In the genomic region with DNA sequence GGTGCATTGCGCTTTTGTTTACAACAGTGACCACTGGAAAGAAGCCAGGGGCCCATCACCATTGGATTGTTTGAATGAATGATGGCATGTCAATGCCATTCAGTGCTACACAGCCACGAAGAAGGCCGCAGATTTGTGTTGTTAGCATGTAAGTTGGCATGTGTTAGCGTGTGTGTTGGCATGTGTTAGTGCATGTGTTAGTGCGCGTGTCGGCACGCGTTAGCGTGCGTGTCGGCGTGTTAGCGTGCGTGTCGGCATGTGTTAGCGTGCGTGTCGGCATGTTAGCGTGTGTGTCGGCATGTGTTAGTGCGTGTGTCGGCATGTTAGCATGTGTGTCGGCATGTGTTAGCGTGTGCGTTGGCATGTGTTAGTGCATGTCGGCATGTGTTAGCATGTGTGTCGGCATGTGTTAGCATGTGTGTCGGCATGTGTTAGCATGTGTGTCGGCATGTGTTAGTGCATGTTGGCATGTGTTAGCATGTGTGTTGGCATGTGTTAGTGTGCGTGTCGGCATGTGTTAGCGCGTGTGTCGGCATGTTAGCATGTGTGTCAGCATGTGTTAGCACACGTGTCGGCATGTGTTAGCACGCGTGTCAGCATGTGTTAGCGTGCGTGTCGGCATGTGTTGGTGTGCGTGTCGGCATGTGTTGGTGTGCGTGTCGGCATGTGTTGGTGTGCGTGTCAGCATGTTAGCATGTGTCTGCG, we compare ENCODE assay signal across 19 cellular contexts. TPM values are rescaled to one million over a fixed set of nuclear protein-coding genes. Genes with fewer than 3 reads are reported as not detected.
"Had no signal": no experiment of that assay in that cellular context is flagged by ENCODE, and none has a peak within 500 bp of the region (broad histone marks: within the 10 kb centered on the region; RNA-seq: fewer than 3 reads in every experiment).

No MANE protein-coding gene starts in this region.

- H3K27ac ChIP-seq: foreskin keratinocyte, left lung, tibial artery had no signal

- H3K36me3 Mint-ChIP-seq: activated naive CD8-positive, alpha-beta T cell had no signal

- H3K36me3 ChIP-seq: left lung, tibial artery had no signal

- ATAC-seq: foreskin keratinocyte; left lung; stimulated activated naive CD8-positive, alpha-beta T cell treated with anti-CD3 and anti-CD28 coated beads, Interleukin-15, Interleukin-2, amounts not matched to agents 100 U/mL and 50 U/mL, for 24 hours had no signal

- DNase-seq: activated CD4-positive, alpha-beta T cell treated with anti-CD3 and anti-CD28 coated beads for 1 hour; activated gamma-delta T cell treated with Interleukin-2 at 50 U/mL for 16 hours; activated T-cell treated with anti-CD3 and anti-CD28 coated beads for 4 hours; amniotic stem cell; caudate nucleus; endodermal cell; foreskin keratinocyte; hippocampal formation; left lung; mammary epithelial cell; retina; stimulated activated naive CD8-positive, alpha-beta T cell treated with anti-CD3 and anti-CD28 coated beads, Interleukin-15, Interleukin-2, amounts not matched to agents 100 U/mL and 50 U/mL, for 24 hours; substantia nigra; tibial artery had no signal

- H3K27ac Mint-ChIP-seq: activated naive CD8-positive, alpha-beta T cell; activated T-helper 1 cell treated with anti-CD3 and anti-CD28 coated beads, Interleukin-12 subunit alpha, Interleukin-12 subunit beta, Interleukin-2, Interleukin-4 antibody, amounts not matched to agents 30 ng/mL and 10 ng/mL and 1 ng/mL, durations not matched to agents 14 hours and 24 hours and 36 hours had no signal

- H3K4me3 Mint-ChIP-seq: activated naive CD8-positive, alpha-beta T cell; activated T-helper 1 cell treated with anti-CD3 and anti-CD28 coated beads, Interleukin-12 subunit alpha, Interleukin-12 subunit beta, Interleukin-2, Interleukin-4 antibody, amounts not matched to agents 30 ng/mL and 10 ng/mL and 1 ng/mL, durations not matched to agents 14 hours and 24 hours and 36 hours; endodermal cell had no signal

- H3K4me3 ChIP-seq: left lung, tibial artery had no signal

- H3K9me3 ChIP-seq: left lung, tibial artery had no signal

- H3K9me3 Mint-ChIP-seq: activated T-helper 1 cell treated with anti-CD3 and anti-CD28 coated beads, Interleukin-12 subunit alpha, Interleukin-12 subunit beta, Interleukin-2, Interleukin-4 antibody, amounts not matched to agents 30 ng/mL and 10 ng/mL and 1 ng/mL, durations not matched to agents 14 hours and 24 hours and 36 hours had no signal

- FAIRE-seq: colon, islet of Langerhans had no signal

- H3K27me3 ChIP-seq: left lung had no signal

RNA-seq across cellular contexts. Expression of gene ANKRD33B, which starts 15.3 kb away (rescaled TPM):
- polyA plus RNA-seq: neural cell had no signal
